In the genomic region with DNA sequence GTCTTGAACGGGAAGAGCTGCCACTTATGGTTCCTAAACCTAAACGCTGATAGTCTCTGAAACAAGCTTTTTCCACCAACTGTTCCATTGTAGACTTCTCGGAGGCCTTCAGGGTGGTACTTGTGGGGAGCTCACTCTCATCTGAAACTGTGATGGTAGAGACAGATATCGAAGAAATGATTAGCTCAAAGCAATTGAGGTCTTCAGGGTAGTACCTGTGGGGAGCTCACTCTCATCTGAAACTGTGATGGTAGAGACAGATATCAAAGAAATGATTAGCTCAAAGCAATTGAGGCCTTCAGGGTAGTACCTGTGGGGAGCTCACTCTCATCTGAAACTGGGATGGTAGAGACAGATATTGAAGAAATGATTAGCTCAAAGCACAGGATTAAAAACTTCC, we compare ENCODE assay signal across 1 cellular context.
TF ChIP-seq lines count a peak whose summit lies in the region.

No MANE protein-coding gene starts in this region.

TF ChIP-seq in GM23338, 12 proteins besides CTCF, POLR2A, EP300 and RAD21 (continued from another document):
- TF ChIP-seq, protein P1, sequence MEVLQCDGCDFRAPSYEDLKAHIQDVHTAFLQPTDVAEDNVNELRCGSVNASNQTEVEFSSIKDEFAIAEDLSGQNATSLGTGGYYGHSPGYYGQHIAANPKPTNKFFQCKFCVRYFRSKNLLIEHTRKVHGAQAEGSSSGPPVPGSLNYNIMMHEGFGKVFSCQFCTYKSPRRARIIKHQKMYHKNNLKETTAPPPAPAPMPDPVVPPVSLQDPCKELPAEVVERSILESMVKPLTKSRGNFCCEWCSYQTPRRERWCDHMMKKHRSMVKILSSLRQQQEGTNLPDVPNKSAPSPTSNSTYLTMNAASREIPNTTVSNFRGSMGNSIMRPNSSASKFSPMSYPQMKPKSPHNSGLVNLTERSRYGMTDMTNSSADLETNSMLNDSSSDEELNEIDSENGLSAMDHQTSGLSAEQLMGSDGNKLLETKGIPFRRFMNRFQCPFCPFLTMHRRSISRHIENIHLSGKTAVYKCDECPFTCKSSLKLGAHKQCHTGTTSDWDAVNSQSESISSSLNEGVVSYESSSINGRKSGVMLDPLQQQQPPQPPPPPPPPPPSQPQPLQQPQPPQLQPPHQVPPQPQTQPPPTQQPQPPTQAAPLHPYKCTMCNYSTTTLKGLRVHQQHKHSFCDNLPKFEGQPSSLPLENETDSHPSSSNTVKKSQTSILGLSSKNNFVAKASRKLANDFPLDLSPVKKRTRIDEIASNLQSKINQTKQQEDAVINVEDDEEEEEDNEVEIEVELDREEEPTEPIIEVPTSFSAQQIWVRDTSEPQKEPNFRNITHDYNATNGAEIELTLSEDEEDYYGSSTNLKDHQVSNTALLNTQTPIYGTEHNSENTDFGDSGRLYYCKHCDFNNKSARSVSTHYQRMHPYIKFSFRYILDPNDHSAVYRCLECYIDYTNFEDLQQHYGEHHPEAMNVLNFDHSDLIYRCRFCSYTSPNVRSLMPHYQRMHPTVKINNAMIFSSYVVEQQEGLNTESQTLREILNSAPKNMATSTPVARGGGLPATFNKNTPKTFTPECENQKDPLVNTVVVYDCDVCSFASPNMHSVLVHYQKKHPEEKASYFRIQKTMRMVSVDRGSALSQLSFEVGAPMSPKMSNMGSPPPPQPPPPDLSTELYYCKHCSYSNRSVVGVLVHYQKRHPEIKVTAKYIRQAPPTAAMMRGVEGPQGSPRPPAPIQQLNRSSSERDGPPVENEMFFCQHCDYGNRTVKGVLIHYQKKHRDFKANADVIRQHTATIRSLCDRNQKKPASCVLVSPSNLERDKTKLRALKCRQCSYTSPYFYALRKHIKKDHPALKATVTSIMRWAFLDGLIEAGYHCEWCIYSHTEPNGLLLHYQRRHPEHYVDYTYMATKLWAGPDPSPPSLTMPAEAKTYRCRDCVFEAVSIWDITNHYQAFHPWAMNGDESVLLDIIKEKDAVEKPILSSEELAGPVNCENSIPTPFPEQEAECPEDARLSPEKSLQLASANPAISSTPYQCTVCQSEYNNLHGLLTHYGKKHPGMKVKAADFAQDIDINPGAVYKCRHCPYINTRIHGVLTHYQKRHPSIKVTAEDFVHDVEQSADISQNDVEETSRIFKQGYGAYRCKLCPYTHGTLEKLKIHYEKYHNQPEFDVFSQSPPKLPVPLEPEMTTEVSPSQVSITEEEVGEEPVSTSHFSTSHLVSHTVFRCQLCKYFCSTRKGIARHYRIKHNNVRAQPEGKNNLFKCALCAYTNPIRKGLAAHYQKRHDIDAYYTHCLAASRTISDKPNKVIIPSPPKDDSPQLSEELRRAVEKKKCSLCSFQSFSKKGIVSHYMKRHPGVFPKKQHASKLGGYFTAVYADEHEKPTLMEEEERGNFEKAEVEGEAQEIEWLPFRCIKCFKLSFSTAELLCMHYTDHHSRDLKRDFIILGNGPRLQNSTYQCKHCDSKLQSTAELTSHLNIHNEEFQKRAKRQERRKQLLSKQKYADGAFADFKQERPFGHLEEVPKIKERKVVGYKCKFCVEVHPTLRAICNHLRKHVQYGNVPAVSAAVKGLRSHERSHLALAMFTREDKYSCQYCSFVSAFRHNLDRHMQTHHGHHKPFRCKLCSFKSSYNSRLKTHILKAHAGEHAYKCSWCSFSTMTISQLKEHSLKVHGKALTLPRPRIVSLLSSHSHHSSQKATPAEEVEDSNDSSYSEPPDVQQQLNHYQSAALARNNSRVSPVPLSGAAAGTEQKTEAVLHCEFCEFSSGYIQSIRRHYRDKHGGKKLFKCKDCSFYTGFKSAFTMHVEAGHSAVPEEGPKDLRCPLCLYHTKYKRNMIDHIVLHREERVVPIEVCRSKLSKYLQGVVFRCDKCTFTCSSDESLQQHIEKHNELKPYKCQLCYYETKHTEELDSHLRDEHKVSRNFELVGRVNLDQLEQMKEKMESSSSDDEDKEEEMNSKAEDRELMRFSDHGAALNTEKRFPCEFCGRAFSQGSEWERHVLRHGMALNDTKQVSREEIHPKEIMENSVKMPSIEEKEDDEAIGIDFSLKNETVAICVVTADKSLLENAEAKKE (CRISPR knock-in tag; IDR thresholded peaks at IDR 0.05): no peak
- TF ChIP-seq CREB1 (CRISPR knock-in tag; IDR thresholded peaks at IDR 0.05; ENCODE audit: low read depth) (no peak), ZNF331 (CRISPR knock-in tag; IDR thresholded peaks at IDR 0.05; ENCODE audit: low read depth) (no peak), NANOG (IDR thresholded peaks at IDR 0.05; ENCODE audit: borderline replicate concordance) (no peak), JUNB (IDR thresholded peaks at IDR 0.05; ENCODE audit: unreplicated experiment) (no peak)
- TF ChIP-seq, protein P2, sequence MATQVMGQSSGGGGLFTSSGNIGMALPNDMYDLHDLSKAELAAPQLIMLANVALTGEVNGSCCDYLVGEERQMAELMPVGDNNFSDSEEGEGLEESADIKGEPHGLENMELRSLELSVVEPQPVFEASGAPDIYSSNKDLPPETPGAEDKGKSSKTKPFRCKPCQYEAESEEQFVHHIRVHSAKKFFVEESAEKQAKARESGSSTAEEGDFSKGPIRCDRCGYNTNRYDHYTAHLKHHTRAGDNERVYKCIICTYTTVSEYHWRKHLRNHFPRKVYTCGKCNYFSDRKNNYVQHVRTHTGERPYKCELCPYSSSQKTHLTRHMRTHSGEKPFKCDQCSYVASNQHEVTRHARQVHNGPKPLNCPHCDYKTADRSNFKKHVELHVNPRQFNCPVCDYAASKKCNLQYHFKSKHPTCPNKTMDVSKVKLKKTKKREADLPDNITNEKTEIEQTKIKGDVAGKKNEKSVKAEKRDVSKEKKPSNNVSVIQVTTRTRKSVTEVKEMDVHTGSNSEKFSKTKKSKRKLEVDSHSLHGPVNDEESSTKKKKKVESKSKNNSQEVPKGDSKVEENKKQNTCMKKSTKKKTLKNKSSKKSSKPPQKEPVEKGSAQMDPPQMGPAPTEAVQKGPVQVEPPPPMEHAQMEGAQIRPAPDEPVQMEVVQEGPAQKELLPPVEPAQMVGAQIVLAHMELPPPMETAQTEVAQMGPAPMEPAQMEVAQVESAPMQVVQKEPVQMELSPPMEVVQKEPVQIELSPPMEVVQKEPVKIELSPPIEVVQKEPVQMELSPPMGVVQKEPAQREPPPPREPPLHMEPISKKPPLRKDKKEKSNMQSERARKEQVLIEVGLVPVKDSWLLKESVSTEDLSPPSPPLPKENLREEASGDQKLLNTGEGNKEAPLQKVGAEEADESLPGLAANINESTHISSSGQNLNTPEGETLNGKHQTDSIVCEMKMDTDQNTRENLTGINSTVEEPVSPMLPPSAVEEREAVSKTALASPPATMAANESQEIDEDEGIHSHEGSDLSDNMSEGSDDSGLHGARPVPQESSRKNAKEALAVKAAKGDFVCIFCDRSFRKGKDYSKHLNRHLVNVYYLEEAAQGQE (IDR thresholded peaks at IDR 0.05; ENCODE audit: unreplicated experiment): no peak
